In genomic region chr1:189513091-189513490, GRCh38 we compare ENCODE assay signal across 20 cellular contexts.
"Had no signal": no experiment of that assay in that cellular context is flagged by ENCODE, and none has a peak within 500 bp of the region (broad histone marks: within the 10 kb centered on the region; RNA-seq: fewer than 3 reads in every experiment).

No MANE protein-coding gene starts in this region.

- H3K9me3 ChIP-seq: adrenal gland, gastrocnemius medialis, transverse colon had no signal

- H3K27ac Mint-ChIP-seq: activated CD4-positive, alpha-beta T cell treated with anti-CD3 and anti-CD28 coated beads, Interleukin-2, amount 10 ng/mL, durations not matched to agents 7 days and 5 days; activated naive CD4-positive, alpha-beta T cell treated with anti-CD3 and anti-CD28 coated beads, Interleukin-2, amount 50 U/mL, for 72 hours; activated T-cell treated with anti-CD3 and anti-CD28 coated beads, Interleukin-2, amount 50 U/mL, for 72 hours; nephron progenitor cell had no signal

- H3K27me3 ChIP-seq: adrenal gland, breast epithelium, gastrocnemius medialis, transverse colon had no signal

- H3K4me3 Mint-ChIP-seq: activated CD4-positive, alpha-beta T cell treated with anti-CD3 and anti-CD28 coated beads, Interleukin-2, amount 10 ng/mL, durations not matched to agents 7 days and 5 days; activated T-cell treated with anti-CD3 and anti-CD28 coated beads, Interleukin-2, amount 50 U/mL, for 72 hours; nephron progenitor cell had no signal

- H3K27me3 Mint-ChIP-seq: activated CD4-positive, alpha-beta T cell treated with anti-CD3 and anti-CD28 coated beads, Interleukin-2, amount 10 ng/mL, durations not matched to agents 7 days and 5 days had no signal

- H3K4me3 ChIP-seq: adrenal gland, breast epithelium, coronary artery, gastrocnemius medialis, left ventricle myocardium inferior, transverse colon had no signal

- ATAC-seq: activated CD4-positive, CD25-positive, alpha-beta regulatory T cell treated with anti-CD3 and anti-CD28 coated beads, Interleukin-2, amount 50 U/mL, for 24 hours; activated naive CD4-positive, alpha-beta T cell treated with anti-CD3 and anti-CD28 coated beads, Interleukin-2, amount 50 U/mL, for 72 hours; activated T-cell treated with anti-CD3 and anti-CD28 coated beads, Interleukin-2, amount 50 U/mL, for 72 hours; esophagus mucosa; gastrocnemius medialis; stimulated activated naive CD8-positive, alpha-beta T cell treated with anti-CD3 and anti-CD28 coated beads, Interleukin-15, Interleukin-2, amounts not matched to agents 100 U/mL and 50 U/mL, for 24 hours had no signal

- H3K27ac ChIP-seq: adrenal gland, breast epithelium, coronary artery, gastrocnemius medialis, left ventricle myocardium inferior, transverse colon had no signal

- H3K4me1 Mint-ChIP-seq: activated CD4-positive, alpha-beta T cell treated with anti-CD3 and anti-CD28 coated beads, Interleukin-2, amount 10 ng/mL, durations not matched to agents 7 days and 5 days; nephron progenitor cell had no signal

- DNase-seq: activated CD4-positive, alpha-beta T cell treated with anti-CD3 and anti-CD28 coated beads, Interleukin-2, amount 10 ng/mL, durations not matched to agents 7 days and 5 days; activated gamma-delta T cell treated with Interleukin-2 at 50 U/mL for 16 hours; activated T-cell treated with anti-CD3 and anti-CD28 coated beads, Interleukin-2, amount 50 U/mL, for 72 hours; adrenal gland; gastrocnemius medialis; left ventricle myocardium inferior; mammary epithelial cell; nephron progenitor cell; stimulated activated CD4-positive, alpha-beta T cell treated with anti-CD3 and anti-CD28 coated beads, Interleukin-12 subunit alpha, Interleukin-12 subunit beta, amount 100 ng/mL, for 4 hours; stimulated activated CD4-positive, alpha-beta T cell treated with anti-CD3 and anti-CD28 coated beads, Interleukin-1b, Interleukin-23, amount 100 ng/mL, for 48 hours; stimulated activated CD8-positive, alpha-beta memory T cell treated with anti-CD3 and anti-CD28 coated beads, Interleukin-4, amount 100 ng/mL, for 48 hours; stimulated activated naive CD8-positive, alpha-beta T cell treated with anti-CD3 and anti-CD28 coated beads, Interleukin-15, Interleukin-2, amounts not matched to agents 100 U/mL and 50 U/mL, for 24 hours; T-helper 1 cell; T-helper 9 cell; transverse colon had no signal

- H3K4me1 ChIP-seq: adrenal gland, breast epithelium, gastrocnemius medialis, left ventricle myocardium inferior, transverse colon had no signal

- H3K36me3 ChIP-seq: adrenal gland, breast epithelium, gastrocnemius medialis, left ventricle myocardium inferior, transverse colon had no signal
